In the genomic region with DNA sequence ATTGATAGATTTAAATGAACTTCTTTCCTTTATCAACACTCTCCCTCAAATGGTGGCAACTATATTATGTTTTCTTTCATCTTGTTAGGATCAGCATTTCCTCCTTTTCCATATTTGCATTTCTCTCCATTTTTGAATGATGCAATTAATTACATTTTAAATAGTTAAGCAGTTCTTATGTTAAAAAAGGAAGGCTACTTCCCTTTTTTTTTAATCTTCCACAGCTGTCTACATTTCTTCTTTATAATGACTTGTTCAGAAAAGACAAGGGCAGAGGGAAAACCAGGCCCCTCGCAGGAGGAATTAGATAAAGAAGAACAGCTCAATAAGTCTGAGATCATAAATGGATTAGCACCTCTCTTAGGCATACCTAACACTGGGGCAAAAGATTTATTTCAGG, we compare ENCODE assay signal across 22 cellular contexts.
"Had no signal": no experiment of that assay in that cellular context is flagged by ENCODE, and none has a peak within 500 bp of the region (broad histone marks: within the 10 kb centered on the region; RNA-seq: fewer than 3 reads in every experiment).

No MANE protein-coding gene starts in this region.

- H3K27ac ChIP-seq: colonic mucosa, dorsolateral prefrontal cortex, esophagus muscularis mucosa, gastrocnemius medialis, left ventricle myocardium inferior, neutrophil, parathyroid adenoma, thoracic aorta, vagina had no signal

- H3K4me1 ChIP-seq: colonic mucosa, esophagus muscularis mucosa, gastrocnemius medialis, left ventricle myocardium inferior, parathyroid adenoma had no signal

- DNase-seq: activated CD4-positive, alpha-beta memory T cell treated with anti-CD3 and anti-CD28 coated beads for 36 hours; activated CD4-positive, alpha-beta T cell treated with anti-CD3 and anti-CD28 coated beads for 48 hours; activated CD4-positive, CD25-positive, alpha-beta regulatory T cell; activated effector memory CD4-positive, alpha-beta T cell treated with Interleukin-2 at 50 U/mL for 16 hours; activated naive CD4-positive, alpha-beta T cell treated with anti-CD3 and anti-CD28 coated beads for 36 hours; activated T-cell treated with anti-CD3 and anti-CD28 coated beads, Interleukin-2, amount 50 U/mL, for 72 hours; amygdala; colonic mucosa; dorsolateral prefrontal cortex; effector memory CD8-positive, alpha-beta T cell; gastrocnemius medialis; hypothalamus; left ventricle myocardium inferior; right cardiac atrium; stimulated activated CD4-positive, alpha-beta T cell treated with anti-CD3 and anti-CD28 coated beads, Interleukin-4, amount 100 ng/mL, for 24 hours; stimulated activated naive CD4-positive, alpha-beta T cell treated with Interleukin-2 at 50 U/mL for 16 hours had no signal

- ATAC-seq: activated T-cell treated with anti-CD3 and anti-CD28 coated beads, Interleukin-2, amount 50 U/mL, for 72 hours; effector memory CD8-positive, alpha-beta T cell; gastrocnemius medialis; natural killer cell treated with Interleukin-12 subunit alpha and Interleukin-12 subunit beta and Interleukin-15 and Interleukin-18, amount 100 ng/mL, for 72 hours; right cardiac atrium had no signal

- H3K27me3 ChIP-seq: colonic mucosa, dorsolateral prefrontal cortex, esophagus muscularis mucosa, gastrocnemius medialis, neutrophil, vagina had no signal
